ENCODE assay signal across 20 cellular contexts in the genomic region with DNA sequence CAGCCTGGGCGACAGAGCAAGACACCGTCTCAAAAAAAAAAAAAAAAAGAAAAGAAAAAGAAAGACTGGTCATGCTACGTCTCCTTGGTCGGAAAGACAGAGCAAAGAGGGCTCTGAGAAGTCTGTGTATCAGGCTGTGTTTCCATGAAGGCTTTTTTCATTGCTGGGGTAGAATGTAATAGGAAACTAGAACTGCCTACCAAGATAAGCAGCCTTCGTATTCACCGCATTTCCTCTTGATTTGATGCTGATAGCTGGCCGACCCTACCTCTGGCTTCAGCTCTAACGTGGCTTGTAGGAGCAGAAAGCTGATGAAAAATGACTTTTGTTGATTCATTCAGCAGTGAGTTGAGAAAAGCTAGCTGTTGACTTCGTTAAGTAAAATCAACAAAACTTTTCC. TPM values are rescaled to one million over a fixed set of nuclear protein-coding genes. Genes with fewer than 3 reads are reported as not detected.
"Had no signal": no experiment of that assay in that cellular context is flagged by ENCODE, and none has a peak within 500 bp of the region (broad histone marks: within the 10 kb centered on the region; RNA-seq: fewer than 3 reads in every experiment).

No MANE protein-coding gene starts in this region.

- H3K36me3 Mint-ChIP-seq: activated naive CD4-positive, alpha-beta T cell treated with anti-CD3 and anti-CD28 coated beads, Interleukin-2, amount 10 ng/mL, durations not matched to agents 7 days and 5 days; activated naive CD8-positive, alpha-beta T cell treated with anti-CD3 and anti-CD28 coated beads for 36 hours; T-cell had no signal

- H3K4me1 Mint-ChIP-seq: activated CD4-positive, alpha-beta memory T cell treated with anti-CD3 and anti-CD28 coated beads, Interleukin-2, amount 10 ng/mL, durations not matched to agents 7 days and 5 days; activated CD4-positive, alpha-beta T cell treated with anti-CD3 and anti-CD28 coated beads for 36 hours; activated naive CD4-positive, alpha-beta T cell treated with anti-CD3 and anti-CD28 coated beads, Interleukin-2, amount 10 ng/mL, durations not matched to agents 7 days and 5 days; activated naive CD8-positive, alpha-beta T cell treated with anti-CD3 and anti-CD28 coated beads for 36 hours had no signal

- H3K9me3 Mint-ChIP-seq: activated CD4-positive, alpha-beta memory T cell treated with anti-CD3 and anti-CD28 coated beads, Interleukin-2, amount 10 ng/mL, durations not matched to agents 7 days and 5 days; activated naive CD4-positive, alpha-beta T cell treated with anti-CD3 and anti-CD28 coated beads, Interleukin-2, amount 10 ng/mL, durations not matched to agents 7 days and 5 days; activated naive CD8-positive, alpha-beta T cell treated with anti-CD3 and anti-CD28 coated beads for 36 hours; activated T-cell treated with anti-CD3 and anti-CD28 coated beads, Interleukin-2, amount 50 U/mL, for 72 hours; activated T-helper 2 cell treated with anti-CD3 and anti-CD28 coated beads, Interferon-gamma antibody, Interleukin-2, Interleukin-4, amounts not matched to agents 10 μg/mL and 5 μg/mL and 100 μg/mL, durations not matched to agents 14 hours and 24 hours and 36 hours; T-cell had no signal

- H3K27ac Mint-ChIP-seq: activated CD4-positive, alpha-beta memory T cell treated with anti-CD3 and anti-CD28 coated beads, Interleukin-2, amount 10 ng/mL, durations not matched to agents 7 days and 5 days; activated CD4-positive, alpha-beta T cell treated with anti-CD3 and anti-CD28 coated beads for 36 hours; activated naive CD4-positive, alpha-beta T cell treated with anti-CD3 and anti-CD28 coated beads, Interleukin-2, amount 10 ng/mL, durations not matched to agents 7 days and 5 days; activated naive CD8-positive, alpha-beta T cell treated with anti-CD3 and anti-CD28 coated beads for 36 hours; activated T-cell treated with anti-CD3 and anti-CD28 coated beads, Interleukin-2, amount 50 U/mL, for 72 hours; activated T-helper 2 cell treated with anti-CD3 and anti-CD28 coated beads, Interferon-gamma antibody, Interleukin-2, Interleukin-4, amounts not matched to agents 10 μg/mL and 5 μg/mL and 100 μg/mL, durations not matched to agents 14 hours and 24 hours and 36 hours; T-cell had no signal

- H3K4me3 ChIP-seq: cardiac muscle cell had no signal

- H3K27ac ChIP-seq: brain microvascular endothelial cell, cardiac muscle cell had no signal

- H3K4me3 Mint-ChIP-seq: activated CD4-positive, alpha-beta memory T cell treated with anti-CD3 and anti-CD28 coated beads, Interleukin-2, amount 10 ng/mL, durations not matched to agents 7 days and 5 days; activated CD4-positive, alpha-beta T cell treated with anti-CD3 and anti-CD28 coated beads for 36 hours; activated naive CD4-positive, alpha-beta T cell treated with anti-CD3 and anti-CD28 coated beads, Interleukin-2, amount 10 ng/mL, durations not matched to agents 7 days and 5 days; activated naive CD8-positive, alpha-beta T cell treated with anti-CD3 and anti-CD28 coated beads for 36 hours; activated T-cell treated with anti-CD3 and anti-CD28 coated beads, Interleukin-2, amount 50 U/mL, for 72 hours; T-cell had no signal

- H3K36me3 ChIP-seq: brain microvascular endothelial cell, cardiac muscle cell had no signal

- H3K27me3 ChIP-seq: brain microvascular endothelial cell, cardiac muscle cell had no signal

- DNase-seq: activated CD4-positive, alpha-beta memory T cell treated with anti-CD3 and anti-CD28 coated beads, Interleukin-2, amount 10 ng/mL, durations not matched to agents 7 days and 5 days; activated CD4-positive, alpha-beta T cell treated with anti-CD3 and anti-CD28 coated beads for 36 hours; activated CD4-positive, alpha-beta T cell treated with anti-CD3 and anti-CD28 coated beads, Interleukin-2, amount 50 U/mL, for 1 hour; activated CD8-positive, alpha-beta memory T cell treated with anti-CD3 and anti-CD28 coated beads, Interleukin-2, amount 50 U/mL, for 4 hours; activated gamma-delta T cell treated with Interleukin-2 at 50 U/mL for 16 hours; activated naive CD4-positive, alpha-beta T cell treated with anti-CD3 and anti-CD28 coated beads, Interleukin-2, amount 10 ng/mL, durations not matched to agents 7 days and 5 days; activated naive CD8-positive, alpha-beta T cell treated with anti-CD3 and anti-CD28 coated beads for 36 hours; activated T-cell treated with anti-CD3 and anti-CD28 coated beads, Interleukin-2, amount 50 U/mL, for 72 hours; brain microvascular endothelial cell; NCI-H1105 treated with DMSO at 0.1 percent for 48 hours; NCI-H1436 treated with DMSO at 0.1 percent for 48 hours; NCI-H187; NCI-H2081; NCI-H446; NCI-H524; SIG-M5; T-cell; T1000 had no signal

- ATAC-seq: activated CD4-positive, alpha-beta T cell treated with anti-CD3 and anti-CD28 coated beads for 36 hours; activated T-cell treated with anti-CD3 and anti-CD28 coated beads, Interleukin-2, amount 50 U/mL, for 72 hours had no signal

RNA-seq across cellular contexts. Expression of a gene that starts 17.4 kb away (rescaled TPM):
- total RNA-seq: activated CD4-positive, alpha-beta memory T cell treated with anti-CD3 and anti-CD28 coated beads, Interleukin-2, amount 10 ng/mL, durations not matched to agents 7 days and 5 days; activated T-helper 2 cell treated with anti-CD3 and anti-CD28 coated beads, Interferon-gamma antibody, Interleukin-2, Interleukin-4, amounts not matched to agents 10 μg/mL and 5 μg/mL and 100 μg/mL, durations not matched to agents 14 hours and 24 hours and 36 hours had no signal
